Comparison of ENCODE assay signal across 20 cellular contexts in genomic region chr1:227925582-227926198, GRCh38. TPM values are rescaled to one million over a fixed set of nuclear protein-coding genes. Genes with fewer than 3 reads are reported as not detected.
"Had no signal": no experiment of that assay in that cellular context is flagged by ENCODE, and none has a peak within 500 bp of the region (broad histone marks: within the 10 kb centered on the region; RNA-seq: fewer than 3 reads in every experiment).

No MANE protein-coding gene starts in this region.

- DNase-seq: activated B cell treated with CpG ODN at 0.5 μM for 24 hours; activated CD4-positive, alpha-beta memory T cell treated with anti-CD3 and anti-CD28 coated beads, Interleukin-2, amount 10 ng/mL, durations not matched to agents 7 days and 5 days; activated CD4-positive, alpha-beta T cell treated with anti-CD3 and anti-CD28 coated beads for 1 hour; activated CD4-positive, alpha-beta T cell treated with anti-CD3 and anti-CD28 coated beads, Interleukin-2, amount 10 ng/mL, durations not matched to agents 24 days and 14 days; activated CD8-positive, alpha-beta memory T cell treated with anti-CD3 and anti-CD28 coated beads, Interleukin-2, amount 50 U/mL, for 4 hours; activated T-cell treated with anti-CD3 and anti-CD28 coated beads, Interleukin-2, amount 50 U/mL, for 72 hours; amygdala; Kasumi-1; NCI-H1105 treated with DMSO at 0.1 percent for 48 hours; NCI-H1436 treated with DMSO at 0.1 percent for 48 hours; NCI-H187; NCI-H2081; NCI-H69; NK-92 treated with Interleukin-12 subunit alpha and Interleukin-12 subunit beta, amount 100 ng/mL, for 24 hours; PC-9; SIG-M5; T-helper 17 cell; T-helper 9 cell had no signal

- H2AFZ ChIP-seq: PC-9 had no signal

- H3K4me3 ChIP-seq: PC-9 had no signal

- ATAC-seq: activated naive CD4-positive, alpha-beta T cell treated with anti-CD3 and anti-CD28 coated beads, Interleukin-2, amount 50 U/mL, for 72 hours; activated T-cell treated with anti-CD3 and anti-CD28 coated beads, Interleukin-2, amount 50 U/mL, for 72 hours; T-helper 17 cell had no signal

- H3K27ac ChIP-seq: PC-9 had no signal

- H3K4me2 ChIP-seq: PC-9 had no signal

RNA-seq across cellular contexts. Expression of gene WNT9A, which starts 22.0 kb away (rescaled TPM):
- total RNA-seq: activated B cell treated with CpG ODN at 0.5 μM for 24 hours; activated CD4-positive, alpha-beta T cell treated with anti-CD3 and anti-CD28 coated beads, Interleukin-2, amount 10 ng/mL, durations not matched to agents 24 days and 14 days; activated CD8-positive, alpha-beta memory T cell treated with anti-CD3 and anti-CD28 coated beads for 36 hours; activated naive CD4-positive, alpha-beta T cell treated with anti-CD3 and anti-CD28 coated beads, Interleukin-2, amount 50 U/mL, for 72 hours had no signal
